In genomic region chr12:88035907-88036289, GRCh38 we compare ENCODE assay signal across 8 cellular contexts. TPM values are rescaled to one million over a fixed set of nuclear protein-coding genes. Genes with fewer than 3 reads are reported as not detected.
DNase-seq lines count a peak whose midpoint lies in the region; ATAC-seq and TF ChIP-seq lines count a peak whose summit lies in the region.

No MANE protein-coding gene starts in this region.

- 2% methylated on average over 5 of the region's 5 CpGs for WGBS in right lobe of liver (ENCODE audit: insufficient coverage, low coverage, low lambda C conversion rate, missing lambda C conversion rate)
- WGBS in upper lobe of left lung, 2 donors: 4 to 5% methylated on average over 5 of the region's 5 CpGs

- no peak for TF ChIP-seq EP300 in upper lobe of left lung (IDR thresholded peaks at IDR 0.05)

- peaks cover 20% of the 10 kb centered on the region for H3K36me3 Mint-ChIP-seq in Calu3 (ENCODE audit: insufficient read depth, unreplicated experiment)

- TSS peak; percentile 31 for BruUV-seq in Calu3 (replicated peaks; lab: Mats Ljungman, UMichigan)

- CTCF ChIA-PET in Calu3 (lab: Charles Lee): interaction anchor here (0.6 kb wide), 2 partner anchors 557 to 1832 kb away, joined by 3 to 4 read pairs; no protein-coding TSS in a partner anchor

- intact Hi-C loops in Calu3 (cut with micrococcal nuclease; ENCODE audit: unreplicated experiment): no loop called here
- intact Hi-C loops in right lobe of liver (cut with DNase I): no loop called here

- H3K9me3 ChIP-seq in right lobe of liver (no peaks in the 10 kb centered on the region), upper lobe of left lung (no peaks in the 10 kb centered on the region)

- peak overlapping the region; percentile 77 for H3K27ac Mint-ChIP-seq in Calu3 (ENCODE audit: unreplicated experiment)

- H3K27ac ChIP-seq in right lobe of liver (peak overlapping the region; percentile 53 to 72 (median 71)), upper lobe of left lung (peak overlapping the region; percentile 68 to 85 (median 82))

- in situ Hi-C loops in astrocyte of the spinal cord (cut with HindIII; ENCODE audit: low sequenced_read_pairs): no loop called here

- H3K4me3 ChIP-seq in astrocyte of the spinal cord (ENCODE audit: low read depth, low read length): peak overlapping the region; percentile 86
- H3K4me3 ChIP-seq in right lobe of liver: peak overlapping the region; percentile 67 to 87 (median 75)
- H3K4me3 ChIP-seq in upper lobe of left lung: peak overlapping the region; percentile 45 to 86 (median 70)

- no peak for TF ChIP-seq POLR2A in right lobe of liver (IDR thresholded peaks at IDR 0.05)
- no peak for TF ChIP-seq POLR2A in upper lobe of left lung (IDR thresholded peaks at IDR 0.05)

- DNase-seq in Calu3 (peak; percentile 9), astrocyte of the spinal cord (ENCODE audit: low read depth, low spot score) (no peak), right lobe of liver (no peak), upper lobe of left lung (peak in 1 of 2 donors; percentile 51), T1000 (lab: John Stamatoyannopoulos, UW) (no peak), SHP77 (lab: John Stamatoyannopoulos, UW) (no peak)

- peak overlapping the region; percentile 99 for H3K4me3 Mint-ChIP-seq in Calu3 (ENCODE audit: low read depth, unreplicated experiment)

- peak; percentile 11 for ATAC-seq in GM21381 (IDR thresholded peaks at IDR 0.05; ENCODE audit: unreplicated experiment)
- peak; percentile 7 for ATAC-seq in HG03575 (IDR thresholded peaks at IDR 0.05; ENCODE audit: extremely low read depth, insufficient number of reproducible peaks, low FRiP score, unreplicated experiment)
- ATAC-seq in right lobe of liver: peak; percentile 12 to 38 (median 32)
- peak in 1 of 2 donors; percentile 30 for ATAC-seq in upper lobe of left lung (ENCODE audit: low FRiP score in 2 of 2)

- H3K27me3 ChIP-seq in right lobe of liver (no peaks in the 10 kb centered on the region), upper lobe of left lung (no peaks in the 10 kb centered on the region)

- H3K36me3 ChIP-seq in right lobe of liver (no peaks in the 10 kb centered on the region), upper lobe of left lung (no peaks in the 10 kb centered on the region)

- peaks cover 8% of the 10 kb centered on the region for H3K9me3 Mint-ChIP-seq in Calu3 (ENCODE audit: low read depth, unreplicated experiment)

- H3K4me1 Mint-ChIP-seq in Calu3 (ENCODE audit: low read depth, unreplicated experiment): peaks cover 25% of the 10 kb centered on the region

- TF ChIP-seq CTCF in Calu3 (IDR thresholded peaks at IDR 0.05; ENCODE audit: unreplicated experiment) (no peak), astrocyte of the spinal cord (IDR thresholded peaks at IDR 0.05; ENCODE audit: low read depth, low read length) (no peak), right lobe of liver (IDR thresholded peaks at IDR 0.05) (no peak), upper lobe of left lung (IDR thresholded peaks at IDR 0.05) (no peak)

- H3K4me1 ChIP-seq in right lobe of liver (peaks cover 0 to 19% (median 0%) of the 10 kb centered on the region in 4 donors), upper lobe of left lung (peaks cover 14 to 33% (median 19%) of the 10 kb centered on the region in 4 donors)

- H3K27me3 Mint-ChIP-seq in Calu3 (ENCODE audit: unreplicated experiment): no peaks in the 10 kb centered on the region

RNA-seq across cellular contexts. Expression of gene C12orf50, which starts 6.7 kb away (rescaled TPM):
- total RNA-seq in Calu3 (2022) (0.33 TPM in 1 of 2 replicates, not detected in the other), right lobe of liver (not detected), upper lobe of left lung (under 1 TPM in 2 of 6 donors, not detected in 4; 0.07 to 0.11 TPM)
